In the genomic region with DNA sequence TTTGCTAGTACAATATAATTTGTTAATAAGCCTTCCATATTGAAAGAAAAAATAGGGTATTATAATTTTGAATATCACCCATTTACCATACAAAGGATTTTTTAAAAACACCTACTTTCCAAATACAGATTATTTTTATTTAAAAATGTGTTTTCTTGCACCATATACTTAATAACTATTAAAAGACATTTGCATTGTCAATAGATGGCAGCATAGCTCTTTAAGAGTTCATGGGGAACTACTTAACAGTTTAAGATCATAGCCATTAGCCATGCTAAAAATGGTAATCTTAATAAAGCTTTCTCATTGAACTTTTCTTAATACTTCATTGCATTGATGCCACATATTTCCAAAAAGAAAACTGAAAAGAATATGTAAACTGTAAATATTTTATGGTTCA, we compare ENCODE assay signal across 8 cellular contexts.
DNase-seq lines count a peak whose midpoint lies in the region; ATAC-seq lines count a peak whose summit lies in the region.

No MANE protein-coding gene starts in this region.

- H3K9ac ChIP-seq in neuronal stem cell (ENCODE audit: low read depth, low read length, poor library complexity) = no peak overlapping the region

- intact Hi-C loops in activated CD4-positive, alpha-beta T cell treated with anti-CD3 and anti-CD28 coated beads, Interleukin-2, amount 10 ng/mL, durations not matched to agents 24 days and 14 days (cut with micrococcal nuclease) = no loop called here

- no peak overlapping the region for H2BK12ac ChIP-seq in neuronal stem cell (ENCODE audit: low read length)

- no peaks in the 10 kb centered on the region for H3K79me1 ChIP-seq in neuronal stem cell (ENCODE audit: low read depth, low read length)

- H2BK15ac ChIP-seq in neuronal stem cell (ENCODE audit: low read length) = no peak overlapping the region

- no peak overlapping the region for H2AK5ac ChIP-seq in neuronal stem cell (ENCODE audit: low read depth, low read length)

- H3K4me1 ChIP-seq in neuronal stem cell (ENCODE audit: control insufficient read depth in 2 of 2, insufficient read depth in 1 of 2, low read depth in 1 of 2, low read length in 2 of 2) = no peaks in the 10 kb centered on the region

- no peak overlapping the region for H3K4me3 Mint-ChIP-seq in activated CD4-positive, alpha-beta T cell treated with anti-CD3 and anti-CD28 coated beads, Interleukin-2, amount 10 ng/mL, durations not matched to agents 7 days and 5 days
- H3K4me3 Mint-ChIP-seq in activated CD4-positive, alpha-beta T cell treated with anti-CD3 and anti-CD28 coated beads, Interleukin-2, amount 10 ng/mL, durations not matched to agents 24 days and 14 days = no peak overlapping the region
- H3K4me3 Mint-ChIP-seq in stimulated activated effector memory CD8-positive, alpha-beta T cell treated with anti-CD3 and anti-CD28 coated beads, Interleukin-12 subunit alpha, Interleukin-12 subunit beta, amount 100 ng/mL, for 72 hours = no peak overlapping the region

- H3K27me3 ChIP-seq in neuronal stem cell (ENCODE audit: control insufficient read depth in 3 of 3, insufficient read depth in 3 of 3, low read depth in 1 of 3, low read length in 3 of 3) = no peaks in the 10 kb centered on the region

- no peaks in the 10 kb centered on the region for H3K9me3 ChIP-seq in neuronal stem cell (replicated peaks in 1 of 2; ENCODE audit: control insufficient read depth in 2 of 2, insufficient read depth in 1 of 2, low read depth in 1 of 2, low read length in 2 of 2)

- H3K23ac ChIP-seq in neuronal stem cell (ENCODE audit: low read depth, low read length, poor library complexity) = no peak overlapping the region

- no peak overlapping the region for H3K27ac ChIP-seq in neuronal stem cell (replicated peaks; ENCODE audit: low read length)

- no peak overlapping the region for H3K4ac ChIP-seq in neuronal stem cell (ENCODE audit: low read length)

- no peak overlapping the region for H4K8ac ChIP-seq in neuronal stem cell (ENCODE audit: low read depth, low read length)

- H3K4me2 ChIP-seq in neuronal stem cell (ENCODE audit: insufficient read depth, low read length, poor library complexity, severe bottlenecking) = no peak overlapping the region

- no peaks in the 10 kb centered on the region for H3K9me3 Mint-ChIP-seq in activated CD4-positive, alpha-beta T cell treated with anti-CD3 and anti-CD28 coated beads, Interleukin-2, amount 10 ng/mL, durations not matched to agents 7 days and 5 days
- H3K9me3 Mint-ChIP-seq in activated CD4-positive, alpha-beta T cell treated with anti-CD3 and anti-CD28 coated beads, Interleukin-2, amount 10 ng/mL, durations not matched to agents 24 days and 14 days = no peaks in the 10 kb centered on the region
- peaks cover 5% of the 10 kb centered on the region for H3K9me3 Mint-ChIP-seq in stimulated activated effector memory CD8-positive, alpha-beta T cell treated with anti-CD3 and anti-CD28 coated beads, Interleukin-12 subunit alpha, Interleukin-12 subunit beta, amount 100 ng/mL, for 72 hours

- H2BK5ac ChIP-seq in neuronal stem cell (ENCODE audit: low read length) = no peak overlapping the region

- H3K27me3 Mint-ChIP-seq in activated CD4-positive, alpha-beta T cell treated with anti-CD3 and anti-CD28 coated beads, Interleukin-2, amount 10 ng/mL, durations not matched to agents 7 days and 5 days = no peaks in the 10 kb centered on the region
- no peaks in the 10 kb centered on the region for H3K27me3 Mint-ChIP-seq in activated CD4-positive, alpha-beta T cell treated with anti-CD3 and anti-CD28 coated beads, Interleukin-2, amount 10 ng/mL, durations not matched to agents 24 days and 14 days

- H3K18ac ChIP-seq in neuronal stem cell (ENCODE audit: low read length) = no peak overlapping the region

- H3K27ac Mint-ChIP-seq in activated CD4-positive, alpha-beta T cell treated with anti-CD3 and anti-CD28 coated beads, Interleukin-2, amount 10 ng/mL, durations not matched to agents 7 days and 5 days = no peak overlapping the region
- no peak overlapping the region for H3K27ac Mint-ChIP-seq in activated CD4-positive, alpha-beta T cell treated with anti-CD3 and anti-CD28 coated beads, Interleukin-2, amount 10 ng/mL, durations not matched to agents 24 days and 14 days
- H3K27ac Mint-ChIP-seq in stimulated activated effector memory CD8-positive, alpha-beta T cell treated with anti-CD3 and anti-CD28 coated beads, Interleukin-12 subunit alpha, Interleukin-12 subunit beta, amount 100 ng/mL, for 72 hours = no peak overlapping the region

- no peak overlapping the region for H2BK120ac ChIP-seq in neuronal stem cell (ENCODE audit: low read depth, low read length)

- H3K14ac ChIP-seq in neuronal stem cell (ENCODE audit: low read length) = no peak overlapping the region

- DNase-seq in NCI-H2081 treated with DMSO at 0.1 percent for 48 hours (lab: John Stamatoyannopoulos, UW) (peak; percentile 14), cerebellar cortex (ENCODE audit: low spot score) (peak; percentile 28), neuronal stem cell (ENCODE audit: low spot score) (peak; percentile 24)
- no peak for DNase-seq in activated CD4-positive, CD25-positive, alpha-beta regulatory T cell treated with anti-CD3 and anti-CD28 coated beads, Interleukin-2, amount 50 U/mL, for 72 hours
- DNase-seq in activated CD4-positive, alpha-beta T cell treated with anti-CD3 and anti-CD28 coated beads, Interleukin-2, amount 10 ng/mL, durations not matched to agents 7 days and 5 days = no peak
- DNase-seq in activated CD4-positive, alpha-beta T cell treated with anti-CD3 and anti-CD28 coated beads, Interleukin-2, amount 10 ng/mL, durations not matched to agents 24 days and 14 days = no peak
- DNase-seq in stimulated activated effector memory CD8-positive, alpha-beta T cell treated with anti-CD3 and anti-CD28 coated beads, Interleukin-12 subunit alpha, Interleukin-12 subunit beta, amount 100 ng/mL, for 72 hours (ENCODE audit: low spot score in 2 of 2) = no peak

- H3K36me3 Mint-ChIP-seq in activated CD4-positive, alpha-beta T cell treated with anti-CD3 and anti-CD28 coated beads, Interleukin-2, amount 10 ng/mL, durations not matched to agents 7 days and 5 days (ENCODE audit: low read depth) = no peaks in the 10 kb centered on the region
- H3K36me3 Mint-ChIP-seq in activated CD4-positive, alpha-beta T cell treated with anti-CD3 and anti-CD28 coated beads, Interleukin-2, amount 10 ng/mL, durations not matched to agents 24 days and 14 days (ENCODE audit: low read depth) = no peaks in the 10 kb centered on the region
- H3K36me3 Mint-ChIP-seq in stimulated activated effector memory CD8-positive, alpha-beta T cell treated with anti-CD3 and anti-CD28 coated beads, Interleukin-12 subunit alpha, Interleukin-12 subunit beta, amount 100 ng/mL, for 72 hours = no peaks in the 10 kb centered on the region

- H3K4me1 Mint-ChIP-seq in activated CD4-positive, alpha-beta T cell treated with anti-CD3 and anti-CD28 coated beads, Interleukin-2, amount 10 ng/mL, durations not matched to agents 7 days and 5 days = no peaks in the 10 kb centered on the region
- H3K4me1 Mint-ChIP-seq in activated CD4-positive, alpha-beta T cell treated with anti-CD3 and anti-CD28 coated beads, Interleukin-2, amount 10 ng/mL, durations not matched to agents 24 days and 14 days = no peaks in the 10 kb centered on the region
- no peaks in the 10 kb centered on the region for H3K4me1 Mint-ChIP-seq in stimulated activated effector memory CD8-positive, alpha-beta T cell treated with anti-CD3 and anti-CD28 coated beads, Interleukin-12 subunit alpha, Interleukin-12 subunit beta, amount 100 ng/mL, for 72 hours

- H3K4me3 ChIP-seq in neuronal stem cell (ENCODE audit: low read length in 2 of 2) = no peak overlapping the region

- peak; percentile 55 for ATAC-seq in GM18867 (IDR thresholded peaks at IDR 0.05; ENCODE audit: unreplicated experiment)
- no peak for ATAC-seq in stimulated activated effector memory CD8-positive, alpha-beta T cell treated with anti-CD3 and anti-CD28 coated beads, Interleukin-12 subunit alpha, Interleukin-12 subunit beta, amount 100 ng/mL, for 72 hours

- CTCF ChIA-PET in activated CD4-positive, alpha-beta T cell treated with anti-CD3 and anti-CD28 coated beads, Interleukin-2, amount 10 ng/mL, durations not matched to agents 7 days and 5 days (lab: Charles Lee) = no interaction called here

- H2AFZ ChIP-seq in neuronal stem cell (ENCODE audit: low read length) = no peak overlapping the region

- H4K91ac ChIP-seq in neuronal stem cell (ENCODE audit: low read depth, low read length, poor library complexity) = no peak overlapping the region

- no peaks in the 10 kb centered on the region for H3K36me3 ChIP-seq in neuronal stem cell (replicated peaks in 1 of 2; ENCODE audit: control insufficient read depth in 2 of 2, insufficient read depth in 2 of 2, low read length in 2 of 2)

- POLR2A ChIA-PET in activated CD4-positive, alpha-beta T cell treated with anti-CD3 and anti-CD28 coated beads, Interleukin-2, amount 10 ng/mL, durations not matched to agents 7 days and 5 days (lab: Charles Lee) = no interaction called here

Comparison
In these comparisons a context has a peak if more than half of its experiments do, and no peak if none do; other contexts are left out.
1. DNase-seq: peak in NCI-H2081 treated with DMSO at 0.1 percent for 48 hours (single experiment), cerebellar cortex (single experiment) and neuronal stem cell (single experiment); none in activated CD4-positive, CD25-positive, alpha-beta regulatory T cell treated with anti-CD3 and anti-CD28 coated beads, Interleukin-2, amount 50 U/mL, for 72 hours (single experiment), activated CD4-positive, alpha-beta T cell treated with anti-CD3 and anti-CD28 coated beads, Interleukin-2, amount 10 ng/mL, durations not matched to agents 7 days and 5 days (single experiment), activated CD4-positive, alpha-beta T cell treated with anti-CD3 and anti-CD28 coated beads, Interleukin-2, amount 10 ng/mL, durations not matched to agents 24 days and 14 days (single experiment) and stimulated activated effector memory CD8-positive, alpha-beta T cell treated with anti-CD3 and anti-CD28 coated beads, Interleukin-12 subunit alpha, Interleukin-12 subunit beta, amount 100 ng/mL, for 72 hours (0 of 2).